Comparison of ENCODE assay signal across 10 cellular contexts in the genomic region with DNA sequence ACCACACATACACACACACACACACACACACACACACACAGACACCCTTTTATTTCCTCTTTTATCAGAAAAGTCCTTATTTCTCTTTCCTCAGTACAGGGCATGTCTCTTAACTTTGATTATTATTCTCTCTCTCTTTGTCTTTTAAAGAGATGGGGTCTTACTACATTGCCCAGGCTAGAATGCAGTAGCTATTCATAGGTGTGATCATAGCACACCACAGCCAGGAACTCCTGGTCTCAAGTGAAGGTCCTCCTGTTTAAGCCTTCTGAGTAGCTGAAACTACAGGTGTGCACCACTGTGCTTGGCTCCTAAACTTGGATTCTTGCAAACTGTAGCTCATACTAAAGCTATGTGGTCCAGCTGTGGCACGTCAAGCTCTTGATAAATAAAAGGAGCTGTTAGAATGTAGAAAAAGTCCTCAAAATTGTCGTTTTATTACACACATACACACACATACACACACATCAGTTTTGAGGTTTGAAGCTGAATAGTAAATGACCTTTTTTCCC. TPM values are rescaled to one million over a fixed set of nuclear protein-coding genes. Genes with fewer than 3 reads are reported as not detected.
A peak's percentile ranks its signal among the peaks of the same experiment; 100 is the strongest.
DNase-seq lines count a peak whose midpoint lies in the region; ATAC-seq and TF ChIP-seq lines count a peak whose summit lies in the region.
"Had no signal": no experiment of that assay in that cellular context is flagged by ENCODE, and none has a peak within 500 bp of the region (broad histone marks: within the 10 kb centered on the region; RNA-seq: fewer than 3 reads in every experiment).

No MANE protein-coding gene starts in this region.

- H3K27me3 Mint-ChIP-seq in HFFc6 (ENCODE audit: insufficient read depth), result no peaks in the 10 kb centered on the region
- no peaks in the 10 kb centered on the region for H3K27me3 Mint-ChIP-seq in activated B cell treated with CpG ODN at 0.5 μM for 24 hours
- H3K27me3 Mint-ChIP-seq: activated naive CD8-positive, alpha-beta T cell treated with anti-CD3 and anti-CD28 coated beads for 36 hours had no signal

- H3K4me1 Mint-ChIP-seq in HFFc6 (ENCODE audit: low read depth), result peaks cover 48% of the 10 kb centered on the region
- H3K4me1 Mint-ChIP-seq in activated B cell treated with CpG ODN at 0.5 μM for 24 hours, result peaks cover 60% of the 10 kb centered on the region

- H3K4me3 Mint-ChIP-seq in HFFc6, result no peak overlapping the region
- H3K4me3 Mint-ChIP-seq in activated B cell treated with CpG ODN at 0.5 μM for 24 hours, result no peak overlapping the region
- H3K4me3 Mint-ChIP-seq: activated naive CD8-positive, alpha-beta T cell treated with anti-CD3 and anti-CD28 coated beads for 36 hours had no signal

- H3K4me1 ChIP-seq in suprapubic skin (peaks cover 32% of the 10 kb centered on the region), upper lobe of right lung (peaks cover 20% of the 10 kb centered on the region)

- no peaks in the 10 kb centered on the region for H3K9me3 Mint-ChIP-seq in HFFc6
- no peaks in the 10 kb centered on the region for H3K9me3 Mint-ChIP-seq in activated B cell treated with CpG ODN at 0.5 μM for 24 hours
- H3K9me3 Mint-ChIP-seq: activated naive CD8-positive, alpha-beta T cell treated with anti-CD3 and anti-CD28 coated beads for 36 hours had no signal

- ATAC-seq in activated B cell treated with CpG ODN at 0.5 μM for 24 hours (ENCODE audit: low read depth) (no peak), left colon (peak; percentile 41), upper lobe of right lung (no peak), GM18858 (IDR thresholded peaks at IDR 0.05; ENCODE audit: unreplicated experiment) (no peak)

- POLR2A ChIA-PET in activated B cell treated with CpG ODN at 0.5 μM for 24 hours (lab: Charles Lee), result interaction anchor here (0.6 to 3.9 kb wide), 5 partner anchors 8 to 546 kb away, joined by 3 to 30 read pairs (median 3); a partner anchor contains a TSS

- H3K9me3 ChIP-seq in suprapubic skin (no peaks in the 10 kb centered on the region), upper lobe of right lung (no peaks in the 10 kb centered on the region)

- H3K27me3 ChIP-seq in suprapubic skin (no peaks in the 10 kb centered on the region), upper lobe of right lung (no peaks in the 10 kb centered on the region)

- H3K27ac Mint-ChIP-seq in HFFc6 (peak overlapping the region; percentile 79), activated B cell treated with CpG ODN at 0.5 μM for 24 hours (peak overlapping the region; percentile 77)

- no peak overlapping the region for H3K4me3 ChIP-seq in suprapubic skin
- H3K4me3 ChIP-seq in upper lobe of right lung, result no peak overlapping the region
- H3K4me3 ChIP-seq: skin epidermis had no signal

- no peak for TF ChIP-seq POLR2A in suprapubic skin (IDR thresholded peaks at IDR 0.05)

- WGBS in suprapubic skin, result 45% methylated on average over 2 of the region's 2 CpGs

- TF ChIP-seq CTCF in HFFc6 (IDR thresholded peaks at IDR 0.05) (no peak), activated B cell treated with CpG ODN at 0.5 μM for 24 hours (IDR thresholded peaks at IDR 0.05) (no peak), suprapubic skin (IDR thresholded peaks at IDR 0.05) (no peak), upper lobe of right lung (IDR thresholded peaks at IDR 0.05) (no peak)

- TF ChIP-seq EP300 in suprapubic skin (IDR thresholded peaks at IDR 0.05), result no peak

- no peaks in the 10 kb centered on the region for H3K36me3 ChIP-seq in suprapubic skin
- H3K36me3 ChIP-seq in upper lobe of right lung, result no peaks in the 10 kb centered on the region

- H3K36me3 Mint-ChIP-seq in HFFc6 (ENCODE audit: low read depth), result peaks cover 25% of the 10 kb centered on the region
- H3K36me3 Mint-ChIP-seq in activated B cell treated with CpG ODN at 0.5 μM for 24 hours (ENCODE audit: low read depth), result peaks cover 15% of the 10 kb centered on the region

- H3K27ac ChIP-seq in suprapubic skin (peak overlapping the region; percentile 54), upper lobe of right lung (no peak overlapping the region)

- CTCF ChIA-PET in activated B cell treated with CpG ODN at 0.5 μM for 24 hours (lab: Charles Lee), result interaction anchor here (1.4 kb wide), 1 partner anchor 13 kb away, joined by 3 read pairs; no protein-coding TSS in a partner anchor

- intact Hi-C loops in activated B cell treated with CpG ODN at 0.5 μM for 24 hours (cut with micrococcal nuclease) (loop anchor here (1.0 to 2.0 kb wide), 2 partner anchors 8 to 131 kb away; a partner anchor contains a TSS), left colon (cut with DNase I, micrococcal nuclease) (no loop called here), upper lobe of right lung (cut with DNase I) (no loop called here)

- DNase-seq in HFFc6 (no peak), activated B cell treated with CpG ODN at 0.5 μM for 24 hours (no peak), left colon (no peak), suprapubic skin (ENCODE audit: low spot score in 2 of 2) (peak in 1 of 2 donors; percentile 12), upper lobe of right lung (no peak), cerebellum (ENCODE audit: low spot score) (no peak)
- DNase-seq: activated naive CD8-positive, alpha-beta T cell treated with anti-CD3 and anti-CD28 coated beads for 36 hours; Right ventricle myocardium superior had no signal

RNA-seq across cellular contexts. Expression of a gene that starts 7.4 kb away (rescaled TPM):
- 100 to 1,000 TPM in 1 of 6 experiments, 10 to 100 TPM in 5; 78.7 to 110 (median 94.3) TPM for total RNA-seq in HFFc6 (2021; fragmentation: NEBNext Ultra II Directional; extraction: Animal tissue kit (Norgen Biotek cat#: 25700))
- total RNA-seq in activated B cell treated with CpG ODN at 0.5 μM for 24 hours (46.9 and 55.0 TPM in 2 replicates), left colon (100 to 1,000 TPM in 1 of 2 donors, 10 to 100 TPM in 1; 93.0 to 114 TPM), suprapubic skin (10 to 100 TPM; 27.5 to 52.5 (median 34.3) TPM), upper lobe of right lung (77.7 TPM), cerebellum (105 TPM)
